ENCODE assay signal across 9 cellular contexts in genomic region chr15:77819841-77820728, GRCh38.
A peak's percentile ranks its signal among the peaks of the same experiment; 100 is the strongest.
DNase-seq lines count a peak whose midpoint lies in the region; ATAC-seq and TF ChIP-seq lines count a peak whose summit lies in the region.
"Had no signal": no experiment of that assay in that cellular context is flagged by ENCODE, and none has a peak within 500 bp of the region (broad histone marks: within the 10 kb centered on the region; RNA-seq: fewer than 3 reads in every experiment).

No MANE protein-coding gene starts in this region.

- H3K27me3 ChIP-seq in Panc1 (ENCODE audit: control insufficient read depth, insufficient read depth, low read length) (peaks cover 10% of the 10 kb centered on the region; the same call in 1 of the 2 replicates), skeletal muscle satellite cell (ENCODE audit: control insufficient read depth, insufficient read depth, low read length) (peaks cover 84% of the 10 kb centered on the region)

- peak overlapping the region; percentile 51 for H3K4me2 ChIP-seq in skeletal muscle satellite cell (ENCODE audit: low read length)

- H3K36me3 ChIP-seq in Panc1 (ENCODE audit: control insufficient read depth, insufficient read depth, low read length), result no peaks in the 10 kb centered on the region
- no peaks in the 10 kb centered on the region for H3K36me3 ChIP-seq in skeletal muscle satellite cell (ENCODE audit: insufficient read depth, low read length)
- H3K36me3 ChIP-seq: right lobe of liver had no signal

- in situ Hi-C loops in Panc1 (cut with HindIII; ENCODE audit: low pct_unique_long_range_greater_than_20kb, low sequenced_read_pairs), result no loop called here

- H3K4me3 ChIP-seq in Panc1 (ENCODE audit: low read depth in 2 of 2, low read length in 2 of 2) (peak overlapping the region; percentile 23 to 36; a peak in 3 of 4 replicates), skeletal muscle satellite cell (ENCODE audit: low read length) (no peak overlapping the region)

- BruUV-seq in Panc1 (replicated peaks; lab: Mats Ljungman, UMichigan), result no TSS peak

- intact Hi-C loops in Panc1 (cut with micrococcal nuclease; ENCODE audit: unreplicated experiment), result no loop called here

- ATAC-seq in Panc1 (peak; percentile 81), HG03159 (IDR thresholded peaks at IDR 0.05; ENCODE audit: unreplicated experiment) (no peak), GM18498 (IDR thresholded peaks at IDR 0.05; ENCODE audit: unreplicated experiment) (no peak)

- H3K4me1 ChIP-seq in Panc1 (ENCODE audit: control insufficient read depth, insufficient read depth, low read length) (no peaks in the 10 kb centered on the region), skeletal muscle satellite cell (ENCODE audit: control insufficient read depth, insufficient read depth, low read length) (no peaks in the 10 kb centered on the region)

- no peak overlapping the region for H3K27ac ChIP-seq in Panc1 (ENCODE audit: low read length)
- H3K27ac ChIP-seq: right lobe of liver had no signal

- H3K9ac ChIP-seq in skeletal muscle satellite cell (ENCODE audit: low read depth, low read length), result no peak overlapping the region

- H3K9me3 ChIP-seq in Panc1 (ENCODE audit: control insufficient read depth, insufficient read depth, low read depth, low read length) (no peaks in the 10 kb centered on the region), skeletal muscle satellite cell (replicated peaks; ENCODE audit: low read length) (no peaks in the 10 kb centered on the region)
- H3K9me3 ChIP-seq: right lobe of liver had no signal

- DNase-seq in NCI-H82 (lab: John Stamatoyannopoulos, UW) (peak; percentile 70), NCI-H82 treated with DMSO at 0.1 percent for 48 hours (lab: John Stamatoyannopoulos, UW; ENCODE audit: unreplicated experiment) (no peak), Panc1 (ENCODE audit: low read depth, low spot score) (no peak), glomerular visceral epithelial cell (ENCODE audit: extremely low spot score) (peak; percentile 14), T-helper 9 cell (no peak)

- CTCF ChIA-PET in Panc1 (lab: Charles Lee), result interaction anchor here (0.6 to 3.0 kb wide), 6 partner anchors 12 to 277 kb away, joined by 3 to 36 read pairs (median 4); partner anchors contain the start of gene LINGO1

- POLR2A ChIA-PET in Panc1 (lab: Charles Lee), result no interaction called here

- peak; percentile 79; the same call in 1 of the 2 replicates for TF ChIP-seq CTCF in Panc1 (IDR thresholded peaks at IDR 0.05)

Comparison
In these comparisons a context has a peak if more than half of its experiments do, and no peak if none do; other contexts are left out.
1. DNase-seq: peak in NCI-H82 (single experiment) and glomerular visceral epithelial cell (single experiment); none in NCI-H82 treated with DMSO at 0.1 percent for 48 hours (single experiment), Panc1 (single experiment) and T-helper 9 cell (single experiment).